In the genomic region with DNA sequence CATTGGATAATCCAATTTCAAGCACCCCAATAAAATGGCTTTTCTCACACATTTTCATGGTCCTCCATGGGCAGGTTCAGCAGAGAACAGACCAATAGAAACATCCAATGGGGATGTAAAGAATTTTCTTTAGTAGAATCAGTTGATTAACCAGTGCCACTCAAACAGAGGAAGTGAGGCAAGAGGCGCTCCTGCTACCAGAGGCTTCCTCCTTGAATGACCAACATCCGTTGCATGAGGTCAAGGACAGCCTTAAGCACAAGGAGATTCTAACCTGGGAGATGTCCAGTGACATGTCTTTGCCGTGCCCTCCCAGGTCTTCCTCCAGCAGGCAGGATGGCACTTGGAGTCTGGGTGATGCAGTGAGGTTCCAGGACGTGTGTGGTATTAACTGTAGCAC, we compare ENCODE assay signal across 23 cellular contexts.
"Had no signal": no experiment of that assay in that cellular context is flagged by ENCODE, and none has a peak within 500 bp of the region (broad histone marks: within the 10 kb centered on the region; RNA-seq: fewer than 3 reads in every experiment).

No MANE protein-coding gene starts in this region.

- H3K36me3 ChIP-seq: brain microvascular endothelial cell, esophagus squamous epithelium, left ventricle myocardium inferior, right lobe of liver, tibial nerve had no signal

- H3K27ac ChIP-seq: brain microvascular endothelial cell, esophagus squamous epithelium, left ventricle myocardium inferior, right lobe of liver, tibial nerve had no signal

- ATAC-seq: activated CD4-positive, alpha-beta T cell treated with anti-CD3 and anti-CD28 coated beads for 36 hours; activated T-cell treated with anti-CD3 and anti-CD28 coated beads, Interleukin-2, amount 50 U/mL, for 72 hours; mucosa of descending colon had no signal

- H3K27me3 ChIP-seq: brain microvascular endothelial cell, esophagus squamous epithelium, right lobe of liver, tibial nerve had no signal

- H3K4me1 ChIP-seq: left ventricle myocardium inferior had no signal

- DNase-seq: activated CD4-positive, alpha-beta T cell treated with anti-CD3 and anti-CD28 coated beads for 36 hours; activated CD4-positive, alpha-beta T cell treated with anti-CD3 and anti-CD28 coated beads, Interleukin-2, amount 50 U/mL, for 4 hours; activated CD4-positive, CD25-positive, alpha-beta regulatory T cell; activated effector memory CD4-positive, alpha-beta T cell treated with Interleukin-2 at 50 U/mL for 16 hours; activated naive CD4-positive, alpha-beta T cell treated with Interleukin-2 at 50 U/mL for 16 hours; activated naive CD8-positive, alpha-beta T cell treated with anti-CD3 and anti-CD28 coated beads, Interleukin-2, amount 10 ng/mL, durations not matched to agents 7 days and 5 days; activated T-cell treated with anti-CD3 and anti-CD28 coated beads for 4 hours; activated T-cell treated with anti-CD3 and anti-CD28 coated beads, Interleukin-2, amount 50 U/mL, for 72 hours; brain microvascular endothelial cell; caudate nucleus; esophagus squamous epithelium; foreskin melanocyte; islet precursor cell; left ventricle myocardium inferior; mucosa of descending colon; right lobe of liver; stimulated activated CD4-positive, alpha-beta T cell treated with anti-CD3 and anti-CD28 coated beads, Interleukin-2, amount 100 ng/mL, for 48 hours; stimulated activated naive CD4-positive, alpha-beta T cell treated with Interleukin-2 at 50 U/mL for 16 hours had no signal

- H3K27me3 Mint-ChIP-seq: activated CD4-positive, alpha-beta T cell treated with anti-CD3 and anti-CD28 coated beads for 36 hours; natural killer cell treated with Interleukin-12 subunit alpha and Interleukin-12 subunit beta and Interleukin-15 and Interleukin-18, amount 100 ng/mL, for 72 hours; progenitor cell of endocrine pancreas had no signal

- H3K36me3 Mint-ChIP-seq: activated naive CD8-positive, alpha-beta T cell treated with anti-CD3 and anti-CD28 coated beads, Interleukin-2, amount 10 ng/mL, durations not matched to agents 7 days and 5 days had no signal

- H3K4me3 Mint-ChIP-seq: activated CD4-positive, alpha-beta T cell treated with anti-CD3 and anti-CD28 coated beads for 36 hours; activated naive CD8-positive, alpha-beta T cell treated with anti-CD3 and anti-CD28 coated beads, Interleukin-2, amount 10 ng/mL, durations not matched to agents 7 days and 5 days; activated T-cell treated with anti-CD3 and anti-CD28 coated beads, Interleukin-2, amount 50 U/mL, for 72 hours; natural killer cell treated with Interleukin-12 subunit alpha and Interleukin-12 subunit beta and Interleukin-15 and Interleukin-18, amount 100 ng/mL, for 72 hours; T-helper 2 cell treated with Interferon-gamma antibody and Interleukin-4, amounts not matched to agents 5 μg/mL and 100 μg/mL, for 36 hours had no signal

- H3K4me3 ChIP-seq: esophagus squamous epithelium, left ventricle myocardium inferior, lung, mucosa of descending colon, right lobe of liver, tibial nerve had no signal

- H3K9me3 ChIP-seq: esophagus squamous epithelium, right lobe of liver had no signal

- H3K4me1 Mint-ChIP-seq: activated CD4-positive, alpha-beta T cell treated with anti-CD3 and anti-CD28 coated beads for 36 hours; activated naive CD8-positive, alpha-beta T cell treated with anti-CD3 and anti-CD28 coated beads, Interleukin-2, amount 10 ng/mL, durations not matched to agents 7 days and 5 days had no signal

- H3K9me3 Mint-ChIP-seq: natural killer cell treated with Interleukin-12 subunit alpha and Interleukin-12 subunit beta and Interleukin-15 and Interleukin-18, amount 100 ng/mL, for 72 hours had no signal

- H3K27ac Mint-ChIP-seq: activated CD4-positive, alpha-beta T cell treated with anti-CD3 and anti-CD28 coated beads for 36 hours; activated naive CD8-positive, alpha-beta T cell treated with anti-CD3 and anti-CD28 coated beads, Interleukin-2, amount 10 ng/mL, durations not matched to agents 7 days and 5 days; activated T-cell treated with anti-CD3 and anti-CD28 coated beads, Interleukin-2, amount 50 U/mL, for 72 hours; natural killer cell treated with Interleukin-12 subunit alpha and Interleukin-12 subunit beta and Interleukin-15 and Interleukin-18, amount 100 ng/mL, for 72 hours; progenitor cell of endocrine pancreas; T-helper 2 cell treated with Interferon-gamma antibody and Interleukin-4, amounts not matched to agents 5 μg/mL and 100 μg/mL, for 36 hours had no signal
